In the genomic region with DNA sequence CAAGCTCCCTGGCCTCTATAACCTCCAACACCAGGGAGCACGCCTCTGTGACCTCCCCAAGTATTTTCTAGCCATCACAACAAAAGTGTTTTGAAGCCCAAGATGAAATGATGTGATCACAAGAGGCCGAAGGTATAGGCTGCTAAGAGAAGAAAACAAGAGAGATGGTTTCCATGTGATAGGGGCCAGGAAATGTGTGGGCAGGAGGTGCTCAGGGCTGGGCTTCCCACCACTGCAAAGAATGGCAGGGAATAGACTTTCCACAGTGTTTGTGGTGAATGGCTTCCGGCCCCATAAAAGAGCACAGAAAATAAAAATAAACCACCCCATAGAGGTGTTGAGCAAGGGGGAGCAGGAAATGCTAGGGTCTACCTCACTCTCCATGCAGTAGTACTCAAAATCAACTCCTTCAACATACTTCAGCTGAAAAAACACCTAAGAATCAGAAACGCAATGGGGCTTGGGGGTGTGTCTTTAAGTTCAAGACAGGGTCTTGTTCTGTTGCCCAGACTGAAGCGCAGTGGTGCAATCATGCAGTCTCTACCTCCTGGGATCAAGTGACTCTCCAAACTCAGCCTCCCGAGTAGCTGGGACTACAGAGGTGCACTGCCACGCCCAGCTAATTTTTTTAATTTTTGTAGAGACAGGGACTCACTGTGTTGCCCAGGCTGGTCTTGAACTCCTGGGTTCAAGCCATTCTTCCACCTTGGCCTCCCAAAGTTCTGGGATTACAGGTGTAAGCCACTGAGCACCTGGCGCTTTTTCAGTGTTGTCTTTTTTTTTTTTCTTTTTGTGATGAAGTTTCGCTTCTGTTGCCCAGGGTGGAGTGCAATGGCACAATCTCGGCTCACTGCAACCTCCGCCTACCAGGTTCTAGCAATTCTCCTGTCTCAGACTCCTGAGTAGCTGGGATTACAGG, we compare ENCODE assay signal across 8 cellular contexts. TPM values are rescaled to one million over a fixed set of nuclear protein-coding genes. Genes with fewer than 3 reads are reported as not detected.
DNase-seq lines count a peak whose midpoint lies in the region; ATAC-seq, FAIRE-seq and TF ChIP-seq lines count a peak whose summit lies in the region.

No MANE protein-coding gene starts in this region.

- DNase-seq in colonic mucosa (no peak), sigmoid colon (no peak), NCI-H774 (lab: John Stamatoyannopoulos, UW) (no peak), frontal cortex (ENCODE audit: low spot score in 2 of 2) (no peak)
- peak; percentile 48 to 57 for DNase-seq in stimulated activated CD8-positive, alpha-beta memory T cell treated with anti-CD3 and anti-CD28 coated beads, Interleukin-2, amount 100 ng/mL, for 1 hour (ENCODE audit: low read depth in 2 of 2)

- FAIRE-seq in frontal cortex (lab: Jason Lieb, UNC), result no peak

- TF ChIP-seq CTCF in VCaP (conservative IDR thresholded peaks at IDR 0.05) (no peak), colonic mucosa (IDR thresholded peaks at IDR 0.05) (no peak), sigmoid colon (IDR thresholded peaks at IDR 0.05) (no peak)

- TF ChIP-seq EP300 in sigmoid colon (IDR thresholded peaks at IDR 0.05), result no peak

- no peaks in the 10 kb centered on the region for H3K9me3 ChIP-seq in colonic mucosa
- no peaks in the 10 kb centered on the region for H3K9me3 ChIP-seq in sigmoid colon

- H3K4me1 ChIP-seq in colonic mucosa (peaks cover 14% of the 10 kb centered on the region), sigmoid colon (peaks cover 0 to 51% (median 29%) of the 10 kb centered on the region in 4 donors)

- no peaks in the 10 kb centered on the region for H3K36me3 ChIP-seq in colonic mucosa
- peaks cover 0 to 5% (median 0%) of the 10 kb centered on the region in 4 donors for H3K36me3 ChIP-seq in sigmoid colon

- H3K27ac ChIP-seq in VCaP (peak overlapping the region; percentile 77), colonic mucosa (peak overlapping the region; percentile 68), sigmoid colon (peak overlapping the region in 2 of 4 donors; percentile 18 to 71)

- H3K4me3 ChIP-seq in colonic mucosa (no peak overlapping the region), sigmoid colon (no peak overlapping the region)

- no peak for TF ChIP-seq POLR2A in sigmoid colon (IDR thresholded peaks at IDR 0.05)

- 29 to 37% methylated on average over 11 of the region's 11 CpGs for WGBS in sigmoid colon, 2 donors

- no peaks in the 10 kb centered on the region for H3K27me3 ChIP-seq in colonic mucosa
- H3K27me3 ChIP-seq in sigmoid colon, result no peaks in the 10 kb centered on the region

- ATAC-seq in HG02623 (IDR thresholded peaks at IDR 0.05; ENCODE audit: unreplicated experiment) (peak; percentile 22), GM21526 (IDR thresholded peaks at IDR 0.05; ENCODE audit: low FRiP score, unreplicated experiment) (no peak)

- peak overlapping the region in 1 of 2 donors; percentile 54 for H3K9ac ChIP-seq in colonic mucosa (ENCODE audit: low read depth in 2 of 2, low read length in 2 of 2)

- intact Hi-C loops in colonic mucosa (cut with DNase I) (no loop called here), sigmoid colon (cut with DNase I) (loop anchor here (10.0 kb wide), 1 partner anchor 423 kb away; a partner anchor contains a TSS)

RNA-seq across cellular contexts. Expression of a gene that starts 27.1 kb away (rescaled TPM):
- 100 to 1,000 TPM; 163 to 219 TPM for total RNA-seq in colonic mucosa
- 100 to 1,000 TPM; 115 to 192 (median 164) TPM for total RNA-seq in sigmoid colon
- polyA plus RNA-seq in sigmoid colon, result 100 to 1,000 TPM; 136 to 274 (median 160) TPM
- total RNA-seq in frontal cortex, result 89.7 TPM

RNA-seq across cellular contexts. Expression of a gene that starts 36.2 kb away (rescaled TPM):
- total RNA-seq in colonic mucosa, result 10 to 100 TPM; 14.5 to 32.4 TPM
- total RNA-seq in sigmoid colon, result 10 to 100 TPM; 17.4 to 20.4 (median 18.7) TPM
- 10 to 100 TPM in 2 of 3 donors, 1 to 10 TPM in 1; 9.5 to 18.0 (median 12.3) TPM for polyA plus RNA-seq in sigmoid colon
- total RNA-seq in frontal cortex, result 2.4 TPM

Comparison
In these comparisons a context has a peak if more than half of its experiments do, and no peak if none do; other contexts are left out.
1. DNase-seq: peak in stimulated activated CD8-positive, alpha-beta memory T cell treated with anti-CD3 and anti-CD28 coated beads, Interleukin-2, amount 100 ng/mL, for 1 hour (2 of 2); none in colonic mucosa (single experiment), sigmoid colon (single experiment), NCI-H774 (single experiment) and frontal cortex (0 of 2).